1 cellular context compared by ENCODE assay signal in the genomic region with DNA sequence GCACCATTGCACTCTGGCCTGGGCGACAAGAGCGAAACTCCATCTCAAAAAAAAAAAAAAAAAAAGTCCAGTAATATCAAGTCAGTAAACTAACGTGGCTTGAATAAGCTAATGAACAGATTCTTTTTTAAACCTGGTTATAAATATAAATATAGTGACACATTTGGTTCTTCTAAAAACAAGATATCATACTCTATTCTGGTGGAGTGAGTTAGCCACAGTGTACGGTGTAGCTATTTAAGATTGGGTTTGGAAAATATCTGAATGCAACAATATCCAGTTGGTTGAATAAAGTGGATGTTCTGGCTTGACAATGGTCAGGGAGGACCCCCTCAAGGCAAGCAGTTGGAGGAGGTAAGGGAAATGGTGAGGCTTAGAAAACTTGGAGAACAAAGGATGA.
TF ChIP-seq lines count a peak whose summit lies in the region.

No MANE protein-coding gene starts in this region.

TF ChIP-seq in HepG2, 621 proteins besides CTCF, POLR2A, EP300 and RAD21 (continued from another document):
- no peak for TF ChIP-seq E2F5 (CRISPR knock-in tag; conservative IDR thresholded peaks at IDR 0.05)
- TF ChIP-seq ZEB1 (IDR thresholded peaks at IDR 0.05; ENCODE audit: insufficient replicate concordance, low read depth): no peak
- no peak for TF ChIP-seq ZSCAN31 (CRISPR knock-in tag; IDR thresholded peaks at IDR 0.05; ENCODE audit: low read depth)
- TF ChIP-seq ZBTB8A (CRISPR knock-in tag; IDR thresholded peaks at IDR 0.05; ENCODE audit: borderline replicate concordance, low read depth): no peak
- TF ChIP-seq SALL1 (CRISPR knock-in tag; IDR thresholded peaks at IDR 0.05): no peak
- TF ChIP-seq RFXAP (CRISPR knock-in tag; IDR thresholded peaks at IDR 0.05; ENCODE audit: borderline replicate concordance): no peak
- TF ChIP-seq, protein P1, sequence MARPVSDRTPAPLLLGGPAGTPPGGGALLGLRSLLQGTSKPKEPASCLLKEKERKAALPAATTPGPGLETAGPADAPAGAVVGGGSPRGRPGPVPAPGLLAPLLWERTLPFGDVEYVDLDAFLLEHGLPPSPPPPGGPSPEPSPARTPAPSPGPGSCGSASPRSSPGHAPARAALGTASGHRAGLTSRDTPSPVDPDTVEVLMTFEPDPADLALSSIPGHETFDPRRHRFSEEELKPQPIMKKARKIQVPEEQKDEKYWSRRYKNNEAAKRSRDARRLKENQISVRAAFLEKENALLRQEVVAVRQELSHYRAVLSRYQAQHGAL (CRISPR knock-in tag; IDR thresholded peaks at IDR 0.05; ENCODE audit: not compliant biosample characterization): no peak
- TF ChIP-seq ZNF30 (CRISPR knock-in tag; IDR thresholded peaks at IDR 0.05): no peak
- TF ChIP-seq ZNF205 (CRISPR knock-in tag; IDR thresholded peaks at IDR 0.05): no peak
- TF ChIP-seq MTA3 (CRISPR knock-in tag; IDR thresholded peaks at IDR 0.05): no peak
- TF ChIP-seq KAT2B (IDR thresholded peaks at IDR 0.05; ENCODE audit: borderline replicate concordance, low read depth, low read length): no peak
TF ChIP-seq in HepG2: peak in this region for 0.
